ENCODE assay signal across 17 cellular contexts in the genomic region with DNA sequence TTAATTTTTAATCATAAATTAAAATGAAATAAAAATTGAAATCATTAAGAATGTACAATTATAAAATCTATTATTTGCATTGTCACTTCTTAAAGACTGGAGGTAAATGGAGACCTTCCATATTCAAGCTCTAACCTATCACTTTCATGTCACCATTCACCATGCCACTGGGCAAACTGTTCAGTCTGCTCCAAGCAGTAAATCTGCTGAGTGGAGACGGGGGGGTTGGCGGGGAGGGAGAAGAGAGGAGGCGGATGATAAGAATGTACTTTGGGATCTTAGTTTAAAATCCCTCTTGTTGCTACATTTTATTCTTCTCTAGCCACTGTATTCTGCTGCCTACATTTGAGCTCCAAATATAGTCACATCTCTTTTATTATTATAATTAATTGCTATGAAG.
DNase-seq lines count a peak whose midpoint lies in the region; TF ChIP-seq lines count a peak whose summit lies in the region.
"Had no signal": no experiment of that assay in that cellular context is flagged by ENCODE, and none has a peak within 500 bp of the region (broad histone marks: within the 10 kb centered on the region; RNA-seq: fewer than 3 reads in every experiment).

No MANE protein-coding gene starts in this region.

- no peaks in the 10 kb centered on the region for H3K27me3 Mint-ChIP-seq in nephron progenitor cell (ENCODE audit: low read depth, poor library complexity)
- no peaks in the 10 kb centered on the region for H3K27me3 Mint-ChIP-seq in activated T-helper 2 cell treated with anti-CD3 and anti-CD28 coated beads, Interferon-gamma antibody, Interleukin-2, Interleukin-4, amounts not matched to agents 10 μg/mL and 5 μg/mL and 100 μg/mL, durations not matched to agents 14 hours and 24 hours and 36 hours (ENCODE audit: low read depth)
- H3K27me3 Mint-ChIP-seq: B cell; CD4-positive, alpha-beta T cell had no signal

- no peak overlapping the region for H3K27ac Mint-ChIP-seq in nephron progenitor cell
- no peak overlapping the region for H3K27ac Mint-ChIP-seq in activated T-helper 2 cell treated with anti-CD3 and anti-CD28 coated beads, Interferon-gamma antibody, Interleukin-2, Interleukin-4, amounts not matched to agents 10 μg/mL and 5 μg/mL and 100 μg/mL, durations not matched to agents 14 hours and 24 hours and 36 hours
- H3K27ac Mint-ChIP-seq: B cell; CD4-positive, alpha-beta T cell; CD8-positive, alpha-beta T cell had no signal

- TF ChIP-seq CTCF in nephron progenitor cell (IDR thresholded peaks at IDR 0.05): no peak

- no peaks in the 10 kb centered on the region for H3K36me3 Mint-ChIP-seq in nephron progenitor cell (ENCODE audit: low read depth)
- no peaks in the 10 kb centered on the region for H3K36me3 Mint-ChIP-seq in activated T-helper 2 cell treated with anti-CD3 and anti-CD28 coated beads, Interferon-gamma antibody, Interleukin-2, Interleukin-4, amounts not matched to agents 10 μg/mL and 5 μg/mL and 100 μg/mL, durations not matched to agents 14 hours and 24 hours and 36 hours (ENCODE audit: low read depth)
- H3K36me3 Mint-ChIP-seq: CD8-positive, alpha-beta T cell had no signal

- H3K4me3 Mint-ChIP-seq in nephron progenitor cell: no peak overlapping the region
- no peak overlapping the region for H3K4me3 Mint-ChIP-seq in activated T-helper 2 cell treated with anti-CD3 and anti-CD28 coated beads, Interferon-gamma antibody, Interleukin-2, Interleukin-4, amounts not matched to agents 10 μg/mL and 5 μg/mL and 100 μg/mL, durations not matched to agents 14 hours and 24 hours and 36 hours (ENCODE audit: low read depth)
- H3K4me3 Mint-ChIP-seq: B cell; CD4-positive, alpha-beta T cell; CD8-positive, alpha-beta T cell had no signal

- H3K4me1 Mint-ChIP-seq in nephron progenitor cell: no peaks in the 10 kb centered on the region
- H3K4me1 Mint-ChIP-seq in activated T-helper 2 cell treated with anti-CD3 and anti-CD28 coated beads, Interferon-gamma antibody, Interleukin-2, Interleukin-4, amounts not matched to agents 10 μg/mL and 5 μg/mL and 100 μg/mL, durations not matched to agents 14 hours and 24 hours and 36 hours (ENCODE audit: low read depth): no peaks in the 10 kb centered on the region
- H3K4me1 Mint-ChIP-seq: B cell had no signal

- H3K9me3 Mint-ChIP-seq in nephron progenitor cell: peaks cover 7% of the 10 kb centered on the region
- no peaks in the 10 kb centered on the region for H3K9me3 Mint-ChIP-seq in activated T-helper 2 cell treated with anti-CD3 and anti-CD28 coated beads, Interferon-gamma antibody, Interleukin-2, Interleukin-4, amounts not matched to agents 10 μg/mL and 5 μg/mL and 100 μg/mL, durations not matched to agents 14 hours and 24 hours and 36 hours
- H3K9me3 Mint-ChIP-seq: CD4-positive, alpha-beta T cell had no signal

- intact Hi-C loops in activated T-helper 2 cell treated with anti-CD3 and anti-CD28 coated beads, Interferon-gamma antibody, Interleukin-2, Interleukin-4, amounts not matched to agents 10 μg/mL and 5 μg/mL and 100 μg/mL, durations not matched to agents 14 hours and 24 hours and 36 hours (cut with micrococcal nuclease): no loop called here

- DNase-seq in NCI-H82 (lab: John Stamatoyannopoulos, UW) (peak; percentile 3), NCI-H82 treated with DMSO at 0.1 percent for 48 hours (lab: John Stamatoyannopoulos, UW; ENCODE audit: unreplicated experiment) (no peak), nephron progenitor cell (peak; percentile 5), SW480 (ENCODE audit: low spot score) (no peak)
- no peak for DNase-seq in activated T-helper 2 cell treated with anti-CD3 and anti-CD28 coated beads, Interferon-gamma antibody, Interleukin-2, Interleukin-4, amounts not matched to agents 10 μg/mL and 5 μg/mL and 100 μg/mL, durations not matched to agents 14 hours and 24 hours and 36 hours (ENCODE audit: low spot score)
- DNase-seq: AML-193; CD4-positive, alpha-beta T cell; CD8-positive, alpha-beta T cell; COR-L47; DMS 273 treated with DMSO at 0.1 percent for 48 hours; DMS153; DMS53; DMS79; DND-41; EL; GDM1 had no signal

Comparison
In these comparisons a context has a peak if more than half of its experiments do, and no peak if none do; other contexts are left out.
1. DNase-seq: peak in NCI-H82 (single experiment) and nephron progenitor cell (single experiment); none in NCI-H82 treated with DMSO at 0.1 percent for 48 hours (single experiment), SW480 (single experiment) and activated T-helper 2 cell treated with anti-CD3 and anti-CD28 coated beads, Interferon-gamma antibody, Interleukin-2, Interleukin-4, amounts not matched to agents 10 μg/mL and 5 μg/mL and 100 μg/mL, durations not matched to agents 14 hours and 24 hours and 36 hours (single experiment).